Comparison of ENCODE assay signal across 33 cellular contexts in genomic region chr13:105612541-105612940, GRCh38.
"Had no signal": no experiment of that assay in that cellular context is flagged by ENCODE, and none has a peak within 500 bp of the region (broad histone marks: within the 10 kb centered on the region; RNA-seq: fewer than 3 reads in every experiment).

No MANE protein-coding gene starts in this region.

- H3K4me1 ChIP-seq: adrenal gland, Peyer's patch had no signal

- H3K4me3 ChIP-seq: adrenal gland, Peyer's patch, SJSA1 had no signal

- H3K27me3 Mint-ChIP-seq: activated CD4-positive, alpha-beta memory T cell treated with anti-CD3 and anti-CD28 coated beads for 36 hours had no signal

- H3K27ac ChIP-seq: adrenal gland, brain microvascular endothelial cell, KMS-11, Peyer's patch, SJSA1 had no signal

- H3K9ac ChIP-seq: KMS-11, SK-N-SH had no signal

- H3K9me3 ChIP-seq: adrenal gland, Peyer's patch, SJSA1, SK-N-SH had no signal

- H3K27ac Mint-ChIP-seq: activated CD4-positive, alpha-beta memory T cell treated with anti-CD3 and anti-CD28 coated beads for 36 hours; activated naive CD4-positive, alpha-beta T cell treated with anti-CD3 and anti-CD28 coated beads for 36 hours; activated naive CD4-positive, alpha-beta T cell treated with anti-CD3 and anti-CD28 coated beads, Interleukin-2, amount 50 U/mL, for 72 hours; activated T-helper 1 cell treated with anti-CD3 and anti-CD28 coated beads, Interleukin-12 subunit alpha, Interleukin-12 subunit beta, Interleukin-2, Interleukin-4 antibody, amounts not matched to agents 30 ng/mL and 10 ng/mL and 1 ng/mL, durations not matched to agents 14 hours and 24 hours and 36 hours; T-helper 1 cell treated with Interleukin-12 subunit alpha and Interleukin-12 subunit beta and Interleukin-4 antibody, amounts not matched to agents 30 μg/mL and 1 μg/mL, for 36 hours; T-helper 2 cell treated with Interferon-gamma antibody and Interleukin-4, amounts not matched to agents 5 μg/mL and 100 μg/mL, for 36 hours; WTC11 had no signal

- DNase-seq: activated CD4-positive, alpha-beta memory T cell treated with anti-CD3 and anti-CD28 coated beads for 36 hours; activated CD4-positive, alpha-beta T cell treated with anti-CD3 and anti-CD28 coated beads for 4 hours; activated CD4-positive, alpha-beta T cell treated with anti-CD3 and anti-CD28 coated beads, Interleukin-2, amount 50 U/mL, for 1 hour; activated CD4-positive, CD25-positive, alpha-beta regulatory T cell treated with anti-CD3 and anti-CD28 coated beads, Interleukin-2, amount 50 U/mL, for 72 hours; activated CD8-positive, alpha-beta memory T cell treated with anti-CD3 and anti-CD28 coated beads, Interleukin-2, amount 50 U/mL, for 4 hours; activated gamma-delta T cell treated with Interleukin-2 at 50 U/mL for 16 hours; activated naive CD4-positive, alpha-beta T cell treated with anti-CD3 and anti-CD28 coated beads for 36 hours; activated T-cell treated with anti-CD3 and anti-CD28 coated beads for 4 hours; activated T-cell treated with anti-CD3 and anti-CD28 coated beads, Interleukin-2, amount 50 U/mL, for 4 hours; adrenal gland; brain microvascular endothelial cell; central memory CD4-positive, alpha-beta T cell; MM.1S; MV-4-11; NCI-H1092; NCI-H1417; NCI-H146; NCI-H187; NCI-H2081; NCI-H226; NCI-H524 treated with DMSO at 0.1 percent for 48 hours; PC-3; Peyer's patch; RPMI8226; SHP77 treated with DMSO at 0.1 percent for 48 hours; SK-N-SH had no signal

- H3K27me3 ChIP-seq: adrenal gland, brain microvascular endothelial cell, Peyer's patch, SJSA1 had no signal

- H3K9me3 Mint-ChIP-seq: activated CD4-positive, alpha-beta memory T cell treated with anti-CD3 and anti-CD28 coated beads for 36 hours; activated naive CD4-positive, alpha-beta T cell treated with anti-CD3 and anti-CD28 coated beads for 36 hours; activated T-cell treated with anti-CD3 and anti-CD28 coated beads, Interleukin-2, amount 50 U/mL, for 4 hours; activated T-helper 1 cell treated with anti-CD3 and anti-CD28 coated beads, Interleukin-12 subunit alpha, Interleukin-12 subunit beta, Interleukin-2, Interleukin-4 antibody, amounts not matched to agents 30 ng/mL and 10 ng/mL and 1 ng/mL, durations not matched to agents 14 hours and 24 hours and 36 hours; T-helper 1 cell treated with Interleukin-12 subunit alpha and Interleukin-12 subunit beta and Interleukin-4 antibody, amounts not matched to agents 30 μg/mL and 1 μg/mL, for 36 hours; T-helper 2 cell treated with Interferon-gamma antibody and Interleukin-4, amounts not matched to agents 5 μg/mL and 100 μg/mL, for 36 hours; WTC11 had no signal

- H3K4me3 Mint-ChIP-seq: activated CD4-positive, alpha-beta memory T cell treated with anti-CD3 and anti-CD28 coated beads for 36 hours; activated naive CD4-positive, alpha-beta T cell treated with anti-CD3 and anti-CD28 coated beads for 36 hours; activated T-cell treated with anti-CD3 and anti-CD28 coated beads, Interleukin-2, amount 50 U/mL, for 4 hours; activated T-helper 1 cell treated with anti-CD3 and anti-CD28 coated beads, Interleukin-12 subunit alpha, Interleukin-12 subunit beta, Interleukin-2, Interleukin-4 antibody, amounts not matched to agents 30 ng/mL and 10 ng/mL and 1 ng/mL, durations not matched to agents 14 hours and 24 hours and 36 hours; T-helper 1 cell treated with Interleukin-12 subunit alpha and Interleukin-12 subunit beta and Interleukin-4 antibody, amounts not matched to agents 30 μg/mL and 1 μg/mL, for 36 hours; T-helper 2 cell treated with Interferon-gamma antibody and Interleukin-4, amounts not matched to agents 5 μg/mL and 100 μg/mL, for 36 hours; WTC11 had no signal

- H3K4me2 ChIP-seq: KMS-11, SK-N-SH had no signal

- H3K36me3 Mint-ChIP-seq: activated CD4-positive, alpha-beta memory T cell treated with anti-CD3 and anti-CD28 coated beads for 36 hours; activated naive CD4-positive, alpha-beta T cell treated with anti-CD3 and anti-CD28 coated beads, Interleukin-2, amount 50 U/mL, for 72 hours; WTC11 had no signal

- H3K36me3 ChIP-seq: adrenal gland, brain microvascular endothelial cell, Peyer's patch, SJSA1 had no signal
